11 cellular contexts compared by ENCODE assay signal in the genomic region with DNA sequence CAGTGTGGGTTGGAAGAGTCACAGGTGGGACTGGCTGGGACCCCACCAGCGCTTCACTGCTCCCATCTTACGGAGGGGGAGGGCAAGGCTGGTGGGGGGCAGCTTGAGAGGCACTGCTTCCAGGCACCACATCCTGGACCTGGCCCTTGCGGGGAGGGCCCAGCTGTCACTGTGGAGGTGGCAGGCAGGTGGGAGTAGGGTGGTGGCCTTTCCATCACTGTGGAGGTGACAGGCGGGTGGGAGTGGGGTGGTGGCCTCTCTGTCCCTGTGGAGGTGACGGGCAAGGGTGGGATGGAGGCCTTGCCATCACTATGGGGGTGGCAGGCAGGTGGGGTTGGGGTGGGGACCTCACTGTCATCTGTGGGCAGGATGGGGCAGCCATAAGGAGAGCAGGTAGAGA. TPM values are rescaled to one million over a fixed set of nuclear protein-coding genes. Genes with fewer than 3 reads are reported as not detected.
DNase-seq lines count a peak whose midpoint lies in the region; FAIRE-seq and TF ChIP-seq lines count a peak whose summit lies in the region.
"Had no signal": no experiment of that assay in that cellular context is flagged by ENCODE, and none has a peak within 500 bp of the region (broad histone marks: within the 10 kb centered on the region; RNA-seq: fewer than 3 reads in every experiment).

No MANE protein-coding gene starts in this region.

- DNase-seq in H1 (ENCODE audit: low read depth in 1 of 2, low spot score in 2 of 2) (no peak), neural progenitor cell (ENCODE audit: low spot score) (no peak), vagina (ENCODE audit: extremely low spot score in 2 of 2) (no peak), MV-4-11 (lab: John Stamatoyannopoulos, UW) (no peak), mesenteric fat pad (ENCODE audit: low spot score) (no peak)
- no peak for DNase-seq in activated T-cell treated with anti-CD3 and anti-CD28 coated beads, Interleukin-2, amount 50 U/mL, for 48 hours
- DNase-seq: Calu3; CD4-positive, alpha-beta T cell; DMS 273 treated with DMSO at 0.1 percent for 48 hours had no signal

- no peak for TF ChIP-seq EP300 in H1 (IDR thresholded peaks at IDR 0.05; ENCODE audit: borderline replicate concordance in 1 of 2, low read depth in 2 of 2, low read length in 2 of 2)

- H2BK5ac ChIP-seq in H1 (ENCODE audit: low read depth, low read length): 0 out of 2 replicates have a peak overlapping the region, but pooled peaks have one; percentile 21

- H2BK15ac ChIP-seq in H1 (ENCODE audit: low read length): no peak overlapping the region

- POLR2A ChIA-PET in HEK293 (lab: Yijun Ruan, JAX): no interaction called here
- POLR2A ChIA-PET in H1 (lab: Charles Lee; ENCODE audit: partially characterized antibody): interaction anchor here (1.3 kb wide), 1 partner anchor 18 kb away, joined by 3 read pairs; no protein-coding TSS in a partner anchor

- no peaks in the 10 kb centered on the region for H3K27me3 ChIP-seq in H1 (replicated peaks in 1 of 4; ENCODE audit: control insufficient read depth in 3 of 4, extremely low read depth in 1 of 4, insufficient read depth in 3 of 4, low read length in 3 of 4)
- no peaks in the 10 kb centered on the region for H3K27me3 ChIP-seq in neural progenitor cell
- H3K27me3 ChIP-seq in vagina: no peaks in the 10 kb centered on the region

- H3K27me3 Mint-ChIP-seq in neural progenitor cell (ENCODE audit: insufficient read depth, low read depth): peaks cover 10% of the 10 kb centered on the region
- H3K27me3 Mint-ChIP-seq: CD4-positive, alpha-beta T cell had no signal

- H3K79me1 ChIP-seq in H1 (ENCODE audit: low read depth, low read length): peaks cover 41% of the 10 kb centered on the region

- WGBS in H1 (ENCODE audit: extremely low coverage in 1 of 2, insufficient coverage in 1 of 2, insufficient read length in 1 of 2, insufficient replicate concordance in 2 of 2, low coverage in 1 of 2, low lambda C conversion rate in 2 of 2, missing lambda C conversion rate in 1 of 2), 2 experiments: 94% methylated on average over 5 of the region's 5 CpGs; no CpG with 5 or more reads in 1 of the 2 experiments

- H3K4me1 Mint-ChIP-seq in neural progenitor cell: peaks cover 39% of the 10 kb centered on the region

- TF ChIP-seq CTCF in HEK293 (tag by site-specific recombination; IDR thresholded peaks at IDR 0.05): no peak
- no peak for TF ChIP-seq CTCF in H1 (IDR thresholded peaks at IDR 0.05; ENCODE audit: control extremely low read depth in 1 of 3, insufficient read depth in 1 of 3, low read depth in 1 of 3, low read length in 3 of 3)
- no peak for TF ChIP-seq CTCF in neural progenitor cell (IDR thresholded peaks at IDR 0.05)
- no peak for TF ChIP-seq CTCF in vagina (IDR thresholded peaks at IDR 0.05)

- H2BK120ac ChIP-seq in H1 (replicated peaks; ENCODE audit: low read depth, low read length): no peak overlapping the region

- TF ChIP-seq POLR2A in H1 (IDR thresholded peaks at IDR 0.05; ENCODE audit: control extremely low read depth in 1 of 2, low read depth in 2 of 2, low read length in 2 of 2): no peak
- no peak for TF ChIP-seq POLR2A in vagina (IDR thresholded peaks at IDR 0.05)

- H3K4me3 ChIP-seq in HEK293 (ENCODE audit: low read depth, low read length): no peak overlapping the region
- no peak overlapping the region for H3K4me3 ChIP-seq in H1 (ENCODE audit: extremely low read depth in 1 of 4, insufficient read depth in 2 of 4, low read depth in 3 of 4, low read length in 4 of 4)
- no peak overlapping the region for H3K4me3 ChIP-seq in neural progenitor cell
- H3K4me3 ChIP-seq in vagina: no peak overlapping the region
- H3K4me3 ChIP-seq: A549 had no signal

- no peaks in the 10 kb centered on the region for H3K4me1 ChIP-seq in HEK293 (ENCODE audit: control insufficient read depth, insufficient read depth, low read length)
- H3K4me1 ChIP-seq in H1 (replicated peaks in 1 of 4; ENCODE audit: control insufficient read depth in 3 of 4, insufficient read depth in 4 of 4, low read length in 3 of 4): peaks cover 0 to 12% (median 3%) of the 10 kb centered on the region in 4 experiments; a peak in 5 of 7 replicates
- peaks cover 14% of the 10 kb centered on the region for H3K4me1 ChIP-seq in neural progenitor cell
- peaks cover 100% of the 10 kb centered on the region for H3K4me1 ChIP-seq in vagina
- H3K4me1 ChIP-seq: A549 had no signal

- no peak overlapping the region for H3K14ac ChIP-seq in H1 (ENCODE audit: insufficient read length)

- H4K20me1 ChIP-seq in H1 (replicated peaks in 1 of 2; ENCODE audit: control insufficient read depth in 1 of 2, insufficient read depth in 2 of 2, low read length in 2 of 2) (peaks cover 17 to 47% of the 10 kb centered on the region in 2 experiments), neural progenitor cell (ENCODE audit: low read depth) (peaks cover 100% of the 10 kb centered on the region)

- H3K4me3 Mint-ChIP-seq in neural progenitor cell: no peak overlapping the region
- H3K4me3 Mint-ChIP-seq: CD4-positive, alpha-beta T cell had no signal

- intact Hi-C loops in vagina (cut with DNase I): no loop called here

- TF ChIP-seq RAD21 in H1 (IDR thresholded peaks at IDR 0.05 in 1 of 2, conservative IDR thresholded peaks at IDR 0.05 in 1 of 2; ENCODE audit: low read depth in 2 of 2, low read length in 2 of 2): no peak

- H4K5ac ChIP-seq in H1 (ENCODE audit: insufficient read length, low read depth, low read length): no peak overlapping the region

- H3K36me3 ChIP-seq in HEK293 (ENCODE audit: control insufficient read depth in 2 of 2, insufficient read depth in 1 of 2, low read length in 2 of 2): no peaks in the 10 kb centered on the region
- H3K36me3 ChIP-seq in H1 (ENCODE audit: control insufficient read depth in 2 of 4, insufficient read depth in 4 of 4, low read length in 3 of 4): no peaks in the 10 kb centered on the region
- H3K36me3 ChIP-seq in neural progenitor cell: no peaks in the 10 kb centered on the region
- H3K36me3 ChIP-seq in vagina: no peaks in the 10 kb centered on the region

- no peak overlapping the region for H2BK12ac ChIP-seq in H1 (ENCODE audit: low read depth, low read length)

- no peaks in the 10 kb centered on the region for H3K36me3 Mint-ChIP-seq in neural progenitor cell

- no peak overlapping the region for H3K4ac ChIP-seq in H1 (replicated peaks; ENCODE audit: insufficient read length, low read depth, low read length)

- peak overlapping the region; percentile 72 for H3K27ac Mint-ChIP-seq in neural progenitor cell
- H3K27ac Mint-ChIP-seq: CD4-positive, alpha-beta T cell had no signal

- H3F3A ChIP-seq in neural progenitor cell (ENCODE audit: low read depth): no peaks in the 10 kb centered on the region

- H2BK20ac ChIP-seq in H1 (ENCODE audit: low read length): no peak overlapping the region

- H4K91ac ChIP-seq in H1 (replicated peaks; ENCODE audit: insufficient read length, low read length): no peak overlapping the region

- H3K4me2 ChIP-seq in H1 (ENCODE audit: insufficient read depth in 1 of 2, low read depth in 2 of 2, low read length in 2 of 2) (no peak overlapping the region), neural progenitor cell (no peak overlapping the region)
- H3K4me2 ChIP-seq: A549 had no signal

- no peak overlapping the region for H4K8ac ChIP-seq in H1 (ENCODE audit: extremely low read depth, insufficient read depth, low read length)

- no peak overlapping the region for H2AK5ac ChIP-seq in H1 (ENCODE audit: low read depth, low read length)

- no peak overlapping the region for H3K27ac ChIP-seq in HEK293 (ENCODE audit: extremely low read depth, low read depth, low read length)
- no peak overlapping the region for H3K27ac ChIP-seq in H1 (ENCODE audit: low read depth, low read length)
- no peak overlapping the region for H3K27ac ChIP-seq in neural progenitor cell
- peak overlapping the region; percentile 41 for H3K27ac ChIP-seq in vagina
- H3K27ac ChIP-seq: A549 had no signal

- no peak overlapping the region for H3K56ac ChIP-seq in H1 (replicated peaks; ENCODE audit: insufficient read length, low read depth, low read length)

- CTCF ChIA-PET in HEK293 (lab: Yijun Ruan, JAX): interaction anchor here (0.7 to 1.2 kb wide), 2 partner anchors 13 to 96 kb away, joined by 3 to 4 read pairs; no protein-coding TSS in a partner anchor
- CTCF ChIA-PET in H1 (lab: Charles Lee; ENCODE audit: partially characterized antibody): interaction anchor here (1.0 to 3.7 kb wide), 4 partner anchors 15 to 53 kb away, joined by 3 to 11 read pairs (median 4); no protein-coding TSS in a partner anchor

- H3K9ac ChIP-seq in H1 (replicated peaks in 1 of 4; ENCODE audit: extremely low read depth in 1 of 4, low read depth in 3 of 4, low read length in 3 of 4): no peak overlapping the region
- no peak overlapping the region for H3K9ac ChIP-seq in neural progenitor cell

- no peak overlapping the region for H2AFZ ChIP-seq in H1 (ENCODE audit: low read length)
- H2AFZ ChIP-seq in neural progenitor cell (replicated peaks): no peak overlapping the region

- no peak for FAIRE-seq in H1 (lab: Jason Lieb, UNC)
- FAIRE-seq: A549 had no signal

- peaks cover 0 to 70% of the 10 kb centered on the region in 2 experiments; a peak in 2 of 4 replicates for H3K79me2 ChIP-seq in H1 (ENCODE audit: control insufficient read depth in 1 of 2, insufficient read depth in 2 of 2, low read length in 2 of 2)
- H3K79me2 ChIP-seq in neural progenitor cell (ENCODE audit: low read depth): peaks cover 96% of the 10 kb centered on the region

- H3K18ac ChIP-seq in H1 (ENCODE audit: extremely low read depth, low read length): no peak overlapping the region

- H3K23me2 ChIP-seq in H1 (ENCODE audit: low read depth, low read length): no peaks in the 10 kb centered on the region

- no peaks in the 10 kb centered on the region for H3K9me3 Mint-ChIP-seq in neural progenitor cell
- H3K9me3 Mint-ChIP-seq: CD4-positive, alpha-beta T cell had no signal

- no peak overlapping the region for H3K23ac ChIP-seq in H1 (ENCODE audit: insufficient read length)

- H3K9me3 ChIP-seq in HEK293 (ENCODE audit: control insufficient read depth, insufficient read depth, low read depth, low read length): no peaks in the 10 kb centered on the region
- H3K9me3 ChIP-seq in H1 (ENCODE audit: insufficient read depth in 2 of 2, low read depth in 1 of 2, low read length in 1 of 2): no peaks in the 10 kb centered on the region
- H3K9me3 ChIP-seq in neural progenitor cell (ENCODE audit: low read depth): no peaks in the 10 kb centered on the region
- H3K9me3 ChIP-seq in vagina: no peaks in the 10 kb centered on the region
- H3K9me3 ChIP-seq: A549 had no signal

RNA-seq across cellular contexts. Expression of a gene that starts 20.6 kb away (rescaled TPM):
- total RNA-seq in H1 (2021; fragmentation: NEBNext Ultra II Directional; extraction: Animal tissue kit (Norgen Biotek cat#: 25700)): 28.1 and 29.4 TPM in 2 replicates
- polyA plus RNA-seq in H1 (2011; rRNA removed): 9.8 and 21.0 TPM in 2 replicates
- polyA plus RNA-seq in H1 (2011; cell fraction: cytosol; rRNA removed): 14.3 TPM
- polyA plus RNA-seq in H1 (2011; cell fraction: nucleus; rRNA removed): 27.1 TPM
- 14.2 to 23.4 TPM (median 21.5 TPM) in 4 replicates for polyA plus RNA-seq in H1 (2012, experiment 1 of 2)
- 17.1 TPM for polyA plus RNA-seq in H1 (2012, experiment 2 of 2)
- polyA plus RNA-seq in H1 (2013, experiment 1 of 2): 14.4 TPM
- polyA plus RNA-seq in H1 (2013, experiment 2 of 2): 14.7 TPM
- polyA minus RNA-seq in H1 (2011; rRNA and poly(A)+ RNA removed): 9.7 and 12.2 TPM in 2 replicates
- polyA minus RNA-seq in H1 (2011; cell fraction: cytosol; rRNA and poly(A)+ RNA removed): 14.5 TPM
- polyA minus RNA-seq in H1 (2011; cell fraction: nucleus; rRNA and poly(A)+ RNA removed): 13.4 TPM
- 11.6 and 25.5 TPM in 2 replicates for total RNA-seq in neural progenitor cell (ENCODE audit: low replicate concordance)
- 49.4 TPM for total RNA-seq in vagina
- total RNA-seq in mesenteric fat pad: 129 TPM
